Comparison of ENCODE assay signal across 9 cellular contexts in the genomic region with DNA sequence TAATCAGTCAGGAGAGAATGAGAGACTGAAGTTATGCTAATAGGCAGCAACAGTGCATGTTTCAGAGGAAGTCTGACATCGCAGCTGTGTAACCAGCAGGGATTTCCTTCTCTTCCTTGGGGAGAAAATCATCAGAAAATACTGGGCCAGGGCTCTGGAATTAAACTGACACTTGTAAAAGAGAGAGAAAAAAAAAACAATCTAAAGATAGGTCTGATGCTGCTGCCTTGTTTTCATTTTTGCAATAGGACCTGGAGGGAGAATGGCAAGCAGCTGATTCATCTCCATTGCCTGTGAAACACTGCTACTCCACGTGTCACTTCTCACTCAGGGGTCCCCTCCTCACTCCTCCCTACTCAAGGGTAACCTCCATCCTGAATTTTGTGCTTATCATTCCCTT. TPM values are rescaled to one million over a fixed set of nuclear protein-coding genes. Genes with fewer than 3 reads are reported as not detected.
DNase-seq lines count a peak whose midpoint lies in the region; ATAC-seq and TF ChIP-seq lines count a peak whose summit lies in the region.
"Had no signal": no experiment of that assay in that cellular context is flagged by ENCODE, and none has a peak within 500 bp of the region (broad histone marks: within the 10 kb centered on the region; RNA-seq: fewer than 3 reads in every experiment).

No MANE protein-coding gene starts in this region.

- peak overlapping the region; percentile 82 for H3K27ac Mint-ChIP-seq in activated naive CD4-positive, alpha-beta T cell treated with anti-CD3 and anti-CD28 coated beads for 36 hours
- peak overlapping the region; percentile 68 for H3K27ac Mint-ChIP-seq in MCF 10A (ENCODE audit: low read depth, unreplicated experiment)

- H3K27me3 ChIP-seq in lower lobe of right lung (ENCODE audit: low read depth) = no peaks in the 10 kb centered on the region

- CTCF ChIA-PET in activated naive CD4-positive, alpha-beta T cell treated with anti-CD3 and anti-CD28 coated beads for 36 hours (lab: Charles Lee) = interaction anchor here (0.6 to 7.6 kb wide), 13 partner anchors 16 to 166 kb away, joined by 3 to 154 read pairs (median 4); no protein-coding TSS in a partner anchor
- CTCF ChIA-PET in MCF 10A (lab: Yijun Ruan, JAX) = interaction anchor here (0.7 to 4.0 kb wide), 13 partner anchors 22 to 452 kb away, joined by 3 to 85 read pairs (median 5); partner anchors contain the start of gene SSH2

- POLR2A ChIA-PET in MCF 10A (lab: Yijun Ruan, JAX) = interaction anchor here (0.6 to 4.8 kb wide), 17 partner anchors 16 to 463 kb away, joined by 3 to 49 read pairs (median 5); partner anchors contain the start of genes ANKRD13B and SSH2

- WGBS in urinary bladder = 38% methylated on average over 2 of the region's 2 CpGs

- no peaks in the 10 kb centered on the region for H3K9me3 ChIP-seq in lower lobe of right lung

- no peaks in the 10 kb centered on the region for H3K9me3 Mint-ChIP-seq in activated naive CD4-positive, alpha-beta T cell treated with anti-CD3 and anti-CD28 coated beads for 36 hours
- no peaks in the 10 kb centered on the region for H3K9me3 Mint-ChIP-seq in MCF 10A (ENCODE audit: unreplicated experiment)

- BruUV-seq in MCF 10A (replicated peaks; lab: Mats Ljungman, UMichigan) = no TSS peak

- TF ChIP-seq CTCF in MCF 10A (IDR thresholded peaks at IDR 0.05; ENCODE audit: unreplicated experiment) = no peak
- no peak for TF ChIP-seq CTCF in lower lobe of right lung (IDR thresholded peaks at IDR 0.05)

- H3K4me1 ChIP-seq in lower lobe of right lung (peaks cover 65% of the 10 kb centered on the region), urinary bladder (ENCODE audit: insufficient read depth) (no peaks in the 10 kb centered on the region)

- peaks cover 38% of the 10 kb centered on the region for H3K4me1 Mint-ChIP-seq in activated naive CD4-positive, alpha-beta T cell treated with anti-CD3 and anti-CD28 coated beads for 36 hours (ENCODE audit: low read depth)
- peaks cover 35% of the 10 kb centered on the region for H3K4me1 Mint-ChIP-seq in MCF 10A (ENCODE audit: insufficient read depth, unreplicated experiment)

- ATAC-seq in lower lobe of right lung (no peak), HG03159 (IDR thresholded peaks at IDR 0.05; ENCODE audit: unreplicated experiment) (no peak)

- H3K4me3 ChIP-seq in lower lobe of right lung (no peak overlapping the region), urinary bladder (ENCODE audit: low read depth, low read length) (no peak overlapping the region)

- H3K27me3 Mint-ChIP-seq in activated naive CD4-positive, alpha-beta T cell treated with anti-CD3 and anti-CD28 coated beads for 36 hours (ENCODE audit: low read depth) = no peaks in the 10 kb centered on the region
- H3K27me3 Mint-ChIP-seq in MCF 10A (ENCODE audit: insufficient read depth, unreplicated experiment) = no peaks in the 10 kb centered on the region

- intact Hi-C loops in activated naive CD4-positive, alpha-beta T cell treated with anti-CD3 and anti-CD28 coated beads for 36 hours (cut with micrococcal nuclease) = no loop called here
- intact Hi-C loops in MCF 10A (cut with micrococcal nuclease) = no loop called here
- intact Hi-C loops in lower lobe of right lung (cut with DNase I) = no loop called here

- peak overlapping the region; percentile 48 for H3K27ac ChIP-seq in lower lobe of right lung
- H3K27ac ChIP-seq in urinary bladder (ENCODE audit: low read depth) = peak overlapping the region; percentile 17

- DNase-seq in activated naive CD4-positive, alpha-beta T cell treated with anti-CD3 and anti-CD28 coated beads for 36 hours = no peak
- DNase-seq in activated naive CD4-positive, alpha-beta T cell treated with anti-CD3 and anti-CD28 coated beads, Interleukin-2, amount 50 U/mL, for 16 hours = no peak
- DNase-seq in MCF 10A (ENCODE audit: unreplicated experiment) (peak; percentile 33), lower lobe of right lung (no peak), globus pallidus (ENCODE audit: low spot score) (no peak)
- DNase-seq in activated CD4-positive, alpha-beta T cell treated with anti-CD3 and anti-CD28 coated beads for 1 hour = no peak
- DNase-seq: stimulated activated CD4-positive, alpha-beta T cell treated with anti-CD3 and anti-CD28 coated beads, Interleukin-15, amount 100 ng/mL, for 24 hours had no signal

- peaks cover 27% of the 10 kb centered on the region for H3K36me3 ChIP-seq in lower lobe of right lung
- no peaks in the 10 kb centered on the region for H3K36me3 ChIP-seq in urinary bladder (ENCODE audit: insufficient read depth)

- peaks cover 20% of the 10 kb centered on the region for H3K36me3 Mint-ChIP-seq in activated naive CD4-positive, alpha-beta T cell treated with anti-CD3 and anti-CD28 coated beads for 36 hours (ENCODE audit: low read depth)
- H3K36me3 Mint-ChIP-seq in MCF 10A (ENCODE audit: insufficient read depth, unreplicated experiment) = peaks cover 27% of the 10 kb centered on the region

- no peak overlapping the region for H3K4me3 Mint-ChIP-seq in activated naive CD4-positive, alpha-beta T cell treated with anti-CD3 and anti-CD28 coated beads for 36 hours
- H3K4me3 Mint-ChIP-seq in MCF 10A (ENCODE audit: unreplicated experiment) = no peak overlapping the region

RNA-seq across cellular contexts. Expression of gene CORO6, which starts 17.7 kb away (rescaled TPM):
- 10 to 100 TPM; 24.8 to 27.3 TPM for total RNA-seq in activated naive CD4-positive, alpha-beta T cell treated with anti-CD3 and anti-CD28 coated beads for 36 hours
- total RNA-seq in MCF 10A (2022) (1.4 and 1.6 TPM in 2 replicates), lower lobe of right lung (6.6 TPM), urinary bladder (5.2 TPM)
- polyA plus RNA-seq in urinary bladder = 35.0 TPM

RNA-seq across cellular contexts. Expression of gene ANKRD13B, which starts 47.5 kb away (rescaled TPM):
- total RNA-seq in activated naive CD4-positive, alpha-beta T cell treated with anti-CD3 and anti-CD28 coated beads for 36 hours = 10 to 100 TPM; 14.1 to 14.6 TPM
- total RNA-seq in MCF 10A (2022) (14.4 and 17.9 TPM in 2 replicates), lower lobe of right lung (6.6 TPM), urinary bladder (7.7 TPM)
- polyA plus RNA-seq in urinary bladder = 13.6 TPM

RNA-seq across cellular contexts. Expression of gene GIT1, which starts 51.0 kb away (rescaled TPM):
- total RNA-seq in activated naive CD4-positive, alpha-beta T cell treated with anti-CD3 and anti-CD28 coated beads for 36 hours = 10 to 100 TPM; 35.5 to 37.5 TPM
- total RNA-seq in MCF 10A (2022) (49.0 and 52.6 TPM in 2 replicates), lower lobe of right lung (53.1 TPM), urinary bladder (14.2 TPM)
- polyA plus RNA-seq in urinary bladder = 32.8 TPM
